11 cellular contexts compared by ENCODE assay signal in the genomic region with DNA sequence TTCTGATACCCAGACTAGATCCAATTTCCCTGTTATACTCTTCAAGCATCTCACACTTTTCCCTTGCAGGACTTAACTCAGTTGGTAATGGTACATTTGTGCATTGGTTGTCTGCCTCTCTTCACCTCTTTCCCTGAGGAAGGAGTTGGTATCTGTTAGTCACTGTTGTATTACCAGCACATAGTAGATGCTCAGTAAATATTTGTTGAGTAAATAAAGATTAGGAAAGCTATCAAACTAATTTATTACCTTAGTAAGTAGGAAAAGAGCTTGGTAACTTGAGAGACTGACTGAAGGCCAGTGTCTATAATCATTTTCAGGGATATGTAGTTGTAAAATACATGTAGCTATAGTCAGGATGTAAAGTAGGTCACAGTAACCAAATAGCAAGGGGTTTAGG. TPM values are rescaled to one million over a fixed set of nuclear protein-coding genes. Genes with fewer than 3 reads are reported as not detected.
DNase-seq lines count a peak whose midpoint lies in the region; ATAC-seq, FAIRE-seq and TF ChIP-seq lines count a peak whose summit lies in the region.
"Not testable (repeated sequence)": the region's sequence is repeated elsewhere in the genome, so short reads cannot be mapped to it uniquely, and the experiment has no call there.
"Had no signal": no experiment of that assay in that cellular context is flagged by ENCODE, and none has a peak within 500 bp of the region (broad histone marks: within the 10 kb centered on the region; RNA-seq: fewer than 3 reads in every experiment).

No MANE protein-coding gene starts in this region.

- TF ChIP-seq POLR2A in GM12891 (IDR thresholded peaks at IDR 0.05; ENCODE audit: low read depth, low read length): not testable (repeated sequence)

- H3K9ac ChIP-seq in PC-3 (ENCODE audit: low read length): not testable (repeated sequence)

- H3K27ac Mint-ChIP-seq in stimulated activated effector memory CD8-positive, alpha-beta T cell treated with anti-CD3 and anti-CD28 coated beads, Interleukin-12 subunit alpha, Interleukin-12 subunit beta, amount 100 ng/mL, for 72 hours: peak overlapping the region; percentile 61

- not testable (repeated sequence) for TF ChIP-seq CTCF in HEK293 (tag by site-specific recombination; IDR thresholded peaks at IDR 0.05); PC-3 (conservative IDR thresholded peaks at IDR 0.05; ENCODE audit: low read depth, low read length)

- not testable (repeated sequence) for H3K4me2 ChIP-seq in PC-3 (ENCODE audit: low read length)

- H3F3A ChIP-seq in PC-3 (ENCODE audit: low read length, unreplicated experiment): not testable (repeated sequence)

- H3K4me3 Mint-ChIP-seq in stimulated activated effector memory CD8-positive, alpha-beta T cell treated with anti-CD3 and anti-CD28 coated beads, Interleukin-12 subunit alpha, Interleukin-12 subunit beta, amount 100 ng/mL, for 72 hours: not testable (repeated sequence)

- not testable (repeated sequence) for H3K9me3 ChIP-seq in HEK293 (ENCODE audit: control insufficient read depth, insufficient read depth, low read depth, low read length); PC-3 (ENCODE audit: low read length)

- H3K4me1 ChIP-seq in HEK293 (ENCODE audit: control insufficient read depth, insufficient read depth, low read length); PC-3 (ENCODE audit: insufficient read depth, low read length): not testable (repeated sequence)

- H3K4me3 ChIP-seq in HEK293 (ENCODE audit: low read depth, low read length); PC-3 (ENCODE audit: low read length): not testable (repeated sequence)

- H3K27ac ChIP-seq in HEK293 (ENCODE audit: extremely low read depth, low read depth, low read length); PC-3 (ENCODE audit: low read length): not testable (repeated sequence)

- peaks cover 7 to 49% of the 10 kb centered on the region in 2 experiments for H3K36me3 ChIP-seq in HEK293 (ENCODE audit: control insufficient read depth in 2 of 2, insufficient read depth in 1 of 2, low read length in 2 of 2)
- not testable (repeated sequence) for H3K36me3 ChIP-seq in PC-3 (ENCODE audit: low read depth, low read length)

- CTCF ChIA-PET in HEK293 (lab: Yijun Ruan, JAX); PC-3 (lab: Charles Lee): not testable (repeated sequence)

- not testable (repeated sequence) for H3K9me2 ChIP-seq in PC-3 (replicated peaks; ENCODE audit: low read length)

- not testable (repeated sequence) for BruUV-seq in PC-3 (replicated peaks; lab: Mats Ljungman, UMichigan)

- not testable (repeated sequence) for H3K79me2 ChIP-seq in PC-3 (ENCODE audit: low read length)

- POLR2A ChIA-PET in HEK293 (lab: Yijun Ruan, JAX); PC-3 (lab: Charles Lee; ENCODE audit: unreplicated experiment): not testable (repeated sequence)

- H3K27me3 ChIP-seq in PC-3 (ENCODE audit: low read length): not testable (repeated sequence)

- ATAC-seq in PC-3 (peak; percentile 35; the same call in 1 of the 2 replicates), left lobe of liver (peak; percentile 39)
- not testable (repeated sequence) for ATAC-seq in stimulated activated effector memory CD8-positive, alpha-beta T cell treated with anti-CD3 and anti-CD28 coated beads, Interleukin-12 subunit alpha, Interleukin-12 subunit beta, amount 100 ng/mL, for 72 hours

- H3K4me1 Mint-ChIP-seq in stimulated activated effector memory CD8-positive, alpha-beta T cell treated with anti-CD3 and anti-CD28 coated beads, Interleukin-12 subunit alpha, Interleukin-12 subunit beta, amount 100 ng/mL, for 72 hours: not testable (repeated sequence)

- H2AFZ ChIP-seq in PC-3 (ENCODE audit: low read length): not testable (repeated sequence)

- intact Hi-C loops in PC-3 (cut with micrococcal nuclease): not testable (repeated sequence)

- FAIRE-seq in GM12891 (lab: Jason Lieb, UNC) (peak; percentile 81), islet of Langerhans (lab: Jason Lieb, UNC) (peak; percentile 51)

- peaks cover 85% of the 10 kb centered on the region for H3K36me3 Mint-ChIP-seq in stimulated activated effector memory CD8-positive, alpha-beta T cell treated with anti-CD3 and anti-CD28 coated beads, Interleukin-12 subunit alpha, Interleukin-12 subunit beta, amount 100 ng/mL, for 72 hours

- not testable (repeated sequence) for H3K9me3 Mint-ChIP-seq in stimulated activated effector memory CD8-positive, alpha-beta T cell treated with anti-CD3 and anti-CD28 coated beads, Interleukin-12 subunit alpha, Interleukin-12 subunit beta, amount 100 ng/mL, for 72 hours

- DNase-seq in GM12891 (ENCODE audit: insufficient read length, low spot score); PC-3; left lobe of liver (ENCODE audit: low spot score); stimulated activated effector memory CD8-positive, alpha-beta T cell treated with anti-CD3 and anti-CD28 coated beads, Interleukin-12 subunit alpha, Interleukin-12 subunit beta, amount 100 ng/mL, for 72 hours (ENCODE audit: low spot score in 2 of 2): not testable (repeated sequence)

- H4K20me1 ChIP-seq in PC-3 (ENCODE audit: low read length): not testable (repeated sequence)

TF ChIP-seq in HEK293, 187 proteins besides CTCF, POLR2A, EP300 and RAD21:
- peak; percentile 69; the same call in 1 of the 2 replicates for TF ChIP-seq ZNF664 (tag by site-specific recombination; IDR thresholded peaks at IDR 0.05)

RNA-seq across cellular contexts. Expression of gene TVP23B, which starts 15.9 kb away (rescaled TPM):
- polyA plus RNA-seq in GM12891 (2012; ENCODE audit: low read depth, missing spikeins): 25.8 TPM
- total RNA-seq in PC-3 (2014; rRNA removed) (42.2 and 57.9 TPM in 2 replicates), left lobe of liver (21.2 TPM)

RNA-seq across cellular contexts. Expression of gene FBXW10, which starts 53.0 kb away (rescaled TPM):
- 0.06 TPM for polyA plus RNA-seq in GM12891 (2012; ENCODE audit: low read depth, missing spikeins)
- total RNA-seq in PC-3 (2014; rRNA removed) (0.15 TPM in 1 of 2 replicates, not detected in the other), left lobe of liver (0.60 TPM)
- total RNA-seq: A673; CD4-positive, alpha-beta memory T cell; CD4-positive, CD25-positive, alpha-beta regulatory T cell had no signal
- polyA plus RNA-seq: CD14-positive monocyte; CD4-positive, alpha-beta memory T cell; CD4-positive, CD25-positive, alpha-beta regulatory T cell; CD8-positive, alpha-beta memory T cell had no signal
